In the genomic region with DNA sequence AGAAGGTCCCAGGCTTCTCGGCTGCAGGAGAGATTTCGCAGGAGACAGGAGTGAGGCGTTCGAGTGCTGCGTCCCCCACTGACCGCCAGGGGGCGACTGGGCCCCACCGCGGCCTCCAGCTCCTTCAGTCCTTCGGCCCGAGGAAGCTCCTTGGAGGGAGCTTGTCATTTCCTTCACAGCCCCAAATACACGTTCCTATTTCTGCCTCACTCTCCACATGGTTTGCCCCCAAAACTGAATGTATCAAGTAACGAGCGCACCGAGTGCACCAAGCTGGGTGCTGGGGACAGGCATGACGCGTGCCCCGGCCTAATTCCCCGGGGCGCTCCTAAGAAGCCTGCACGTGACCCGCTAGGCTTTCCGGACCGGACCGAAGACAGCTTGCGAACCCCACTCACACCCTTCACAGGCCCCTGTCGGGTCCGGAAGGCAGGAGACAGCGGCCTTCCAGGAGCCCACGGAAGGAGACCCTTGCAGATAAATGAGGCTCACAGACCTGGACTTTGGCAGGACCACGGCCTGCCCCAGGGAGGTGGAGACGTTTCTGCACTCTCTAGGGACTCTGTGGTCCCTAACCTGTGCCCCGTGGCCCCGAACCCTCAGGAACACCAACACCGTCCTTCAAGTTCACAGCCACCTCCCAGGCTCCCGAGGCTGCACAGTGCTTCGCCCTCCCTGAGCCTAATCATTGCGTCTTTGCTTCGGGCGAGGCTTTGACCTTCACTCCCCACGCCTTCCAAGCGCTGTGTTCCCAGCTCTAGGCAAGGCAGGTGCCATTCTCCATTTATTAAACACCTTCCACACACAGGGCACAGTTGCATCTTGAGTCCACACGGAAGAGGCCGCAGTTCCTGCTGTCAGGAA, we compare ENCODE assay signal across 8 cellular contexts. TPM values are rescaled to one million over a fixed set of nuclear protein-coding genes. Genes with fewer than 3 reads are reported as not detected.
DNase-seq lines count a peak whose midpoint lies in the region; ATAC-seq and TF ChIP-seq lines count a peak whose summit lies in the region.

No MANE protein-coding gene starts in this region.

- H3K4me3 ChIP-seq in epithelial cell of proximal tubule (ENCODE audit: low read depth, low read length), result no peak overlapping the region
- no peak overlapping the region for H3K4me3 ChIP-seq in mucosa of descending colon

- TF ChIP-seq CTCF in GM20000 (IDR thresholded peaks at IDR 0.05; ENCODE audit: extremely low read depth, missing control alignments) (peak; percentile 92), epithelial cell of proximal tubule (conservative IDR thresholded peaks at IDR 0.05; ENCODE audit: low read depth, low read length) (peak; percentile 91), mucosa of descending colon (IDR thresholded peaks at IDR 0.05) (peak; percentile 45)

- peaks cover 28% of the 10 kb centered on the region for H3K4me1 ChIP-seq in mucosa of descending colon (ENCODE audit: low read depth)

- H3K36me3 ChIP-seq in mucosa of descending colon (ENCODE audit: low read depth), result no peaks in the 10 kb centered on the region

- ATAC-seq in mucosa of descending colon, result peak; percentile 85
- ATAC-seq in HG02938 (IDR thresholded peaks at IDR 0.05; ENCODE audit: unreplicated experiment), result no peak

- H3K9me3 ChIP-seq in mucosa of descending colon, result no peaks in the 10 kb centered on the region

- DNase-seq in COLO829 (ENCODE audit: low spot score) (peak; percentile 50), GM20000 (ENCODE audit: low spot score) (peak; percentile 81), MV-4-11 (lab: John Stamatoyannopoulos, UW) (peak; percentile 24), epithelial cell of proximal tubule (ENCODE audit: low read depth) (no peak), mucosa of descending colon (peak in 2 of 3 donors; percentile 68 to 76), stromal cell of bone marrow (ENCODE audit: low read depth) (peak; percentile 28)
- DNase-seq in activated CD4-positive, alpha-beta T cell treated with anti-CD3 and anti-CD28 coated beads for 48 hours, result peak; percentile 76

- intact Hi-C loops in mucosa of descending colon (cut with DNase I, micrococcal nuclease), result no loop called here

RNA-seq across cellular contexts. Expression of a gene that starts 13.0 kb away (rescaled TPM):
- total RNA-seq in epithelial cell of proximal tubule (31.4 and 32.5 TPM in 2 replicates), mucosa of descending colon (10 to 100 TPM; 30.3 to 37.6 (median 34.3) TPM)
